ENCODE assay signal across 26 cellular contexts in genomic region chr14:91338369-91338768, GRCh38.
"Had no signal": no experiment of that assay in that cellular context is flagged by ENCODE, and none has a peak within 500 bp of the region (broad histone marks: within the 10 kb centered on the region; RNA-seq: fewer than 3 reads in every experiment).

No MANE protein-coding gene starts in this region.

- H3K9me3 Mint-ChIP-seq: activated CD8-positive, alpha-beta T cell treated with anti-CD3 and anti-CD28 coated beads for 36 hours; activated naive CD4-positive, alpha-beta T cell treated with anti-CD3 and anti-CD28 coated beads, Interleukin-2, amount 50 U/mL, for 24 hours; activated T-helper 1 cell treated with anti-CD3 and anti-CD28 coated beads, Interleukin-12 subunit alpha, Interleukin-12 subunit beta, Interleukin-2, Interleukin-4 antibody, amounts not matched to agents 30 ng/mL and 10 ng/mL and 1 ng/mL, durations not matched to agents 14 hours and 24 hours and 36 hours; brain; effector memory CD8-positive, alpha-beta T cell; naive B cell had no signal

- H3K4me3 Mint-ChIP-seq: activated CD8-positive, alpha-beta memory T cell treated with anti-CD3 and anti-CD28 coated beads, Interleukin-2, amount 10 ng/mL, durations not matched to agents 7 days and 5 days; activated CD8-positive, alpha-beta T cell treated with anti-CD3 and anti-CD28 coated beads for 36 hours; activated naive CD4-positive, alpha-beta T cell treated with anti-CD3 and anti-CD28 coated beads, Interleukin-2, amount 50 U/mL, for 24 hours; activated T-helper 1 cell treated with anti-CD3 and anti-CD28 coated beads, Interleukin-12 subunit alpha, Interleukin-12 subunit beta, Interleukin-2, Interleukin-4 antibody, amounts not matched to agents 30 ng/mL and 10 ng/mL and 1 ng/mL, durations not matched to agents 14 hours and 24 hours and 36 hours; brain; effector memory CD8-positive, alpha-beta T cell; naive B cell had no signal

- H3K27ac ChIP-seq: dorsolateral prefrontal cortex, neutrophil, parathyroid adenoma, testis, vagina had no signal

- H3K27me3 Mint-ChIP-seq: activated CD8-positive, alpha-beta memory T cell treated with anti-CD3 and anti-CD28 coated beads, Interleukin-2, amount 10 ng/mL, durations not matched to agents 7 days and 5 days; activated CD8-positive, alpha-beta T cell treated with anti-CD3 and anti-CD28 coated beads for 36 hours; activated naive CD4-positive, alpha-beta T cell treated with anti-CD3 and anti-CD28 coated beads, Interleukin-2, amount 50 U/mL, for 24 hours; brain; effector memory CD8-positive, alpha-beta T cell; naive B cell had no signal

- FAIRE-seq: colon, endothelial cell of umbilical vein, keratinocyte, small intestine had no signal

- H3K27ac Mint-ChIP-seq: activated CD8-positive, alpha-beta memory T cell treated with anti-CD3 and anti-CD28 coated beads, Interleukin-2, amount 10 ng/mL, durations not matched to agents 7 days and 5 days; activated CD8-positive, alpha-beta T cell treated with anti-CD3 and anti-CD28 coated beads for 36 hours; activated naive CD4-positive, alpha-beta T cell treated with anti-CD3 and anti-CD28 coated beads, Interleukin-2, amount 50 U/mL, for 24 hours; activated T-helper 1 cell treated with anti-CD3 and anti-CD28 coated beads, Interleukin-12 subunit alpha, Interleukin-12 subunit beta, Interleukin-2, Interleukin-4 antibody, amounts not matched to agents 30 ng/mL and 10 ng/mL and 1 ng/mL, durations not matched to agents 14 hours and 24 hours and 36 hours; brain had no signal

- DNase-seq: activated CD4-positive, alpha-beta T cell treated with anti-CD3 and anti-CD28 coated beads for 48 hours; activated CD8-positive, alpha-beta memory T cell treated with anti-CD3 and anti-CD28 coated beads, Interleukin-2, amount 10 ng/mL, durations not matched to agents 7 days and 5 days; activated CD8-positive, alpha-beta T cell treated with anti-CD3 and anti-CD28 coated beads for 36 hours; activated gamma-delta T cell; activated T-cell treated with anti-CD3 and anti-CD28 coated beads for 4 hours; aorta; central memory CD4-positive, alpha-beta T cell; dorsolateral prefrontal cortex; effector memory CD8-positive, alpha-beta T cell; naive B cell; small intestine; stimulated activated CD4-positive, alpha-beta T cell treated with anti-CD3 and anti-CD28 coated beads, Interleukin-15, amount 100 ng/mL, for 24 hours; stimulated activated CD4-positive, alpha-beta T cell treated with anti-CD3 and anti-CD28 coated beads, Interleukin-2, amount 100 ng/mL, for 48 hours; stimulated activated naive CD4-positive, alpha-beta T cell; T-helper 9 cell; testis; trophoblast cell had no signal
